Comparison of ENCODE assay signal across 2 cellular contexts in genomic region chr4:62881901-62882300, GRCh38.
TF ChIP-seq lines count a peak whose summit lies in the region.

No MANE protein-coding gene starts in this region.

TF ChIP-seq in GM12878, 131 proteins besides CTCF, POLR2A, EP300 and RAD21 (continues in another document):
- TF ChIP-seq FOXK2 (IDR thresholded peaks at IDR 0.05) (no peak), E4F1 (IDR thresholded peaks at IDR 0.05; ENCODE audit: borderline replicate concordance, partially characterized antibody) (no peak), GABPA (IDR thresholded peaks at IDR 0.05; ENCODE audit: low read depth) (no peak), NR2C1 (IDR thresholded peaks at IDR 0.05) (peak; percentile 50; the same call in 1 of the 2 replicates), DPF2 (IDR thresholded peaks at IDR 0.05) (0 out of 2 replicates have a peak, but pooled peaks have one; percentile 15), SRF (IDR thresholded peaks at IDR 0.05; ENCODE audit: low read depth in 2 of 2, low read length in 2 of 2) (no peak), ZNF687 (IDR thresholded peaks at IDR 0.05) (no peak), RELA (IDR thresholded peaks at IDR 0.05; ENCODE audit: borderline replicate concordance, partially characterized antibody) (no peak), SREBF1 (IDR thresholded peaks at IDR 0.05; ENCODE audit: low read length) (no peak), SREBF2 (IDR thresholded peaks at IDR 0.05; ENCODE audit: low read length) (no peak), MTA3 (IDR thresholded peaks at IDR 0.05; ENCODE audit: borderline replicate concordance, low read length) (no peak), ZBTB33 (IDR thresholded peaks at IDR 0.05) (no peak), NR2F1 (conservative IDR thresholded peaks at IDR 0.05) (peak; percentile 54; the same call in 1 of the 2 replicates), ZZZ3 (IDR thresholded peaks at IDR 0.05; ENCODE audit: control insufficient read depth, insufficient read length, low read depth) (no peak), CEBPB (IDR thresholded peaks at IDR 0.05; ENCODE audit: borderline replicate concordance in 1 of 2, low read depth in 2 of 2, low read length in 2 of 2) (no peak), ATF7 (IDR thresholded peaks at IDR 0.05; ENCODE audit: low read depth) (peak; percentile 34; the same call in 1 of the 2 replicates), SUZ12 (IDR thresholded peaks at IDR 0.05; ENCODE audit: unreplicated experiment) (no peak), HDAC2 (IDR thresholded peaks at IDR 0.05) (no peak), CREB1 (IDR thresholded peaks at IDR 0.05; ENCODE audit: low read depth) (no peak), BHLHE40 (IDR thresholded peaks at IDR 0.05; ENCODE audit: borderline replicate concordance in 1 of 2, low read depth in 2 of 2, low read length in 1 of 2) (no peak), NFIC (IDR thresholded peaks at IDR 0.05; ENCODE audit: low read depth, low read length) (no peak), IKZF1 (conservative IDR thresholded peaks at IDR 0.05) (no peak), HDGF (IDR thresholded peaks at IDR 0.05) (no peak), MAX (IDR thresholded peaks at IDR 0.05; ENCODE audit: low read depth, low read length) (no peak), BRCA1 (IDR thresholded peaks at IDR 0.05; ENCODE audit: low read depth, low read length) (no peak)

TF ChIP-seq in HepG2, 621 proteins besides CTCF, POLR2A, EP300 and RAD21:
- TF ChIP-seq SNAI1 (CRISPR knock-in tag; IDR thresholded peaks at IDR 0.05; ENCODE audit: borderline replicate concordance) (no peak), ZNF318 (CRISPR knock-in tag; IDR thresholded peaks at IDR 0.05) (no peak), STAT6 (CRISPR knock-in tag; IDR thresholded peaks at IDR 0.05; ENCODE audit: borderline replicate concordance) (no peak), SOX13 (IDR thresholded peaks at IDR 0.05) (no peak), SOX13 (CRISPR knock-in tag; conservative IDR thresholded peaks at IDR 0.05 in 1 of 2, IDR thresholded peaks at IDR 0.05 in 1 of 2) (no peak), JUNB (CRISPR knock-in tag; IDR thresholded peaks at IDR 0.05; ENCODE audit: borderline replicate concordance) (no peak), ZNF225 (CRISPR knock-in tag; IDR thresholded peaks at IDR 0.05) (no peak), ZNF33A (CRISPR knock-in tag; IDR thresholded peaks at IDR 0.05; ENCODE audit: borderline replicate concordance) (no peak), ZBTB43 (CRISPR knock-in tag; conservative IDR thresholded peaks at IDR 0.05) (no peak), ARNT2 (CRISPR knock-in tag; IDR thresholded peaks at IDR 0.05; ENCODE audit: low read depth) (no peak), NFYC (CRISPR knock-in tag; IDR thresholded peaks at IDR 0.05) (no peak), ZNF513 (CRISPR knock-in tag; conservative IDR thresholded peaks at IDR 0.05) (no peak), ZNF691 (CRISPR knock-in tag; IDR thresholded peaks at IDR 0.05; ENCODE audit: borderline replicate concordance, low read depth) (no peak), ZKSCAN5 (CRISPR knock-in tag; IDR thresholded peaks at IDR 0.05) (no peak), PATZ1 (CRISPR knock-in tag; IDR thresholded peaks at IDR 0.05) (no peak), HMGA1 (CRISPR knock-in tag; conservative IDR thresholded peaks at IDR 0.05) (no peak), ZBTB20 (CRISPR knock-in tag; IDR thresholded peaks at IDR 0.05; ENCODE audit: borderline replicate concordance, low read depth) (no peak)
TF ChIP-seq in HepG2: peak in this region for 0.
